8 cellular contexts compared by ENCODE assay signal in genomic region chr5:40797273-40798011, GRCh38.
DNase-seq lines count a peak whose midpoint lies in the region; ATAC-seq lines count a peak whose summit lies in the region.

No MANE protein-coding gene starts in this region.

- peak overlapping the region; percentile 91 for H3K4me3 Mint-ChIP-seq in central memory CD8-positive, alpha-beta T cell

- peak overlapping the region; percentile 82 for H3K27ac Mint-ChIP-seq in central memory CD8-positive, alpha-beta T cell (ENCODE audit: low read depth)

- peaks cover 30% of the 10 kb centered on the region for H3K4me1 Mint-ChIP-seq in central memory CD8-positive, alpha-beta T cell

- peak; percentile 16 for DNase-seq in NCI-H2107 treated with DMSO at 0.1 percent for 48 hours (lab: John Stamatoyannopoulos, UW; ENCODE audit: unreplicated experiment)
- DNase-seq in NCI-H2107 (lab: John Stamatoyannopoulos, UW), result no peak
- peak; percentile 84 for DNase-seq in NCI-H2227 treated with DMSO at 0.1 percent for 48 hours (lab: John Stamatoyannopoulos, UW)
- DNase-seq in activated CD4-positive, CD25-positive, alpha-beta regulatory T cell treated with anti-CD3 and anti-CD28 coated beads, Interleukin-2, amount 50 U/mL, for 16 hours (ENCODE audit: low read depth, low spot score), result peak; percentile 37
- peak; percentile 60 for DNase-seq in central memory CD8-positive, alpha-beta T cell (ENCODE audit: low spot score in 2 of 2)
- DNase-seq in kidney glomerular epithelial cell (lab: John Stamatoyannopoulos, UW), result peak; percentile 46
- DNase-seq in stimulated activated CD4-positive, alpha-beta T cell treated with anti-CD3 and anti-CD28 coated beads, Interleukin-15, amount 100 ng/mL, for 48 hours (ENCODE audit: low read depth in 2 of 2), result peak; percentile 57 to 67

- peaks cover 9% of the 10 kb centered on the region for H3K36me3 Mint-ChIP-seq in central memory CD8-positive, alpha-beta T cell (ENCODE audit: insufficient read depth)

- peak; percentile 30 for ATAC-seq in HG03103 (IDR thresholded peaks at IDR 0.05; ENCODE audit: low read depth, unreplicated experiment)
- peak; percentile 48 for ATAC-seq in central memory CD8-positive, alpha-beta T cell (replicated peaks; ENCODE audit: extremely low read depth, poor library complexity, severe bottlenecking)

- no peaks in the 10 kb centered on the region for H3K27me3 Mint-ChIP-seq in central memory CD8-positive, alpha-beta T cell

- H3K9me3 Mint-ChIP-seq in central memory CD8-positive, alpha-beta T cell, result no peaks in the 10 kb centered on the region
